Comparison of ENCODE assay signal across 1 cellular context in genomic region chr6:305371-306206, GRCh38.
TF ChIP-seq lines count a peak whose summit lies in the region.

No MANE protein-coding gene starts in this region.

TF ChIP-seq in K562, 482 proteins besides CTCF, POLR2A, EP300 and RAD21 (continued from another document):
- TF ChIP-seq TFE3 (CRISPR knock-in tag; IDR thresholded peaks at IDR 0.05): peak; percentile 78
- TF ChIP-seq EWSR1 (IDR thresholded peaks at IDR 0.05; ENCODE audit: borderline replicate concordance, low read depth, partially characterized antibody): no peak
- TF ChIP-seq CHD1 (IDR thresholded peaks at IDR 0.05; ENCODE audit: low read length): no peak
- no peak for TF ChIP-seq ZNF780A (CRISPR knock-in tag; IDR thresholded peaks at IDR 0.05)
- TF ChIP-seq GTF2F1 (IDR thresholded peaks at IDR 0.05; ENCODE audit: low read depth, low read length): no peak
- no peak for TF ChIP-seq ETS2 (tag; IDR thresholded peaks at IDR 0.05; ENCODE audit: borderline replicate concordance, poor library complexity, severe bottlenecking)
- no peak for TF ChIP-seq NKRF (IDR thresholded peaks at IDR 0.05; ENCODE audit: borderline replicate concordance)
- TF ChIP-seq NFIX (CRISPR knock-in tag; IDR thresholded peaks at IDR 0.05; ENCODE audit: low read depth): no peak
- TF ChIP-seq ZNF395 (CRISPR knock-in tag; IDR thresholded peaks at IDR 0.05): no peak
- TF ChIP-seq RBM34 (IDR thresholded peaks at IDR 0.05; ENCODE audit: borderline replicate concordance, insufficient read depth, low read length): no peak
- no peak for TF ChIP-seq RNF2 (IDR thresholded peaks at IDR 0.05)
- no peak for TF ChIP-seq PPARD (CRISPR knock-in tag; IDR thresholded peaks at IDR 0.05)
- no peak for TF ChIP-seq ZNF518B (CRISPR knock-in tag; IDR thresholded peaks at IDR 0.05)
- TF ChIP-seq ZNF79 (CRISPR knock-in tag; IDR thresholded peaks at IDR 0.05; ENCODE audit: low read depth): no peak
- TF ChIP-seq USF2 (CRISPR knock-in tag; IDR thresholded peaks at IDR 0.05): 0 out of 2 replicates have a peak, but pooled peaks have one; percentile 2
TF ChIP-seq in K562: peak in this region for 3.
